10 cellular contexts compared by ENCODE assay signal in genomic region chr5:96663608-96664007, GRCh38. TPM values are rescaled to one million over a fixed set of nuclear protein-coding genes. Genes with fewer than 3 reads are reported as not detected.
A peak's percentile ranks its signal among the peaks of the same experiment; 100 is the strongest.
DNase-seq lines count a peak whose midpoint lies in the region; ATAC-seq and TF ChIP-seq lines count a peak whose summit lies in the region.
"Had no signal": no experiment of that assay in that cellular context is flagged by ENCODE, and none has a peak within 500 bp of the region (broad histone marks: within the 10 kb centered on the region; RNA-seq: fewer than 3 reads in every experiment).

No MANE protein-coding gene starts in this region.

- H3K9me3 Mint-ChIP-seq in HFFc6 = no peaks in the 10 kb centered on the region
- no peaks in the 10 kb centered on the region for H3K9me3 Mint-ChIP-seq in activated CD8-positive, alpha-beta T cell treated with anti-CD3 and anti-CD28 coated beads for 36 hours

- H3K27me3 ChIP-seq in spleen (replicated peaks in 1 of 7) = no peaks in the 10 kb centered on the region

- peak overlapping the region; percentile 79 for H3K4me3 ChIP-seq in iPS-11a (ENCODE audit: low read depth, low read length)
- peak overlapping the region; percentile 80 to 98 (median 91) for H3K4me3 ChIP-seq in spleen

- peak overlapping the region; percentile 95 for H3K4me3 Mint-ChIP-seq in HFFc6
- H3K4me3 Mint-ChIP-seq in activated CD8-positive, alpha-beta T cell treated with anti-CD3 and anti-CD28 coated beads for 36 hours = peak overlapping the region; percentile 99

- no peak for DNase-seq in HFFc6
- no peak for DNase-seq in activated CD8-positive, alpha-beta T cell treated with anti-CD3 and anti-CD28 coated beads for 36 hours
- DNase-seq in spleen = no peak
- no peak for DNase-seq in posterior cingulate gyrus
- DNase-seq in NCI-H2171 treated with DMSO at 0.1 percent for 48 hours (lab: John Stamatoyannopoulos, UW) = no peak
- DNase-seq in GM13976 (ENCODE audit: low spot score) = no peak
- DNase-seq: activated gamma-delta T cell treated with Interleukin-2 at 50 U/mL for 16 hours; stimulated activated CD8-positive, alpha-beta memory T cell treated with anti-CD3 and anti-CD28 coated beads, Interleukin-4, amount 100 ng/mL, for 48 hours had no signal

- no peaks in the 10 kb centered on the region for H3K36me3 ChIP-seq in spleen

- TF ChIP-seq POLR2A in spleen (IDR thresholded peaks at IDR 0.05) = no peak

- peaks cover 4% of the 10 kb centered on the region; the same call in 1 of the 2 replicates for H3K27me3 Mint-ChIP-seq in HFFc6 (ENCODE audit: insufficient read depth)
- H3K27me3 Mint-ChIP-seq in activated CD8-positive, alpha-beta T cell treated with anti-CD3 and anti-CD28 coated beads for 36 hours = peaks cover 4% of the 10 kb centered on the region

- peaks cover 3 to 73% (median 31%) of the 10 kb centered on the region in 6 donors for H3K4me1 ChIP-seq in spleen

- peaks cover 9% of the 10 kb centered on the region; the same call in 1 of the 2 replicates for H3K36me3 Mint-ChIP-seq in HFFc6 (ENCODE audit: low read depth)
- H3K36me3 Mint-ChIP-seq in activated CD8-positive, alpha-beta T cell treated with anti-CD3 and anti-CD28 coated beads for 36 hours (ENCODE audit: low read depth) = no peaks in the 10 kb centered on the region

- POLR2A ChIA-PET in activated CD8-positive, alpha-beta T cell treated with anti-CD3 and anti-CD28 coated beads for 36 hours (lab: Charles Lee) = interaction anchor here (0.6 to 2.5 kb wide), 6 partner anchors 16 to 206 kb away, joined by 3 to 15 read pairs (median 4); partner anchors contain the start of gene ERAP1

- H3K4me1 Mint-ChIP-seq in HFFc6 (ENCODE audit: low read depth) = peaks cover 67% of the 10 kb centered on the region
- peaks cover 51% of the 10 kb centered on the region for H3K4me1 Mint-ChIP-seq in activated CD8-positive, alpha-beta T cell treated with anti-CD3 and anti-CD28 coated beads for 36 hours (ENCODE audit: low read depth)

- H3K27ac ChIP-seq in spleen = peak overlapping the region in 7 of 8 donors; percentile 96 to 99 (median 98)

- ATAC-seq in activated CD8-positive, alpha-beta T cell treated with anti-CD3 and anti-CD28 coated beads for 36 hours = no peak
- ATAC-seq in GM19324 (IDR thresholded peaks at IDR 0.05; ENCODE audit: low FRiP score, unreplicated experiment) = no peak

- in situ Hi-C loops in GM13976 (cut with MboI; ENCODE audit: low sequenced_read_pairs, unreplicated experiment) = no loop called here

- 74 to 83% (median 79%) methylated on average over 6 of the region's 6 CpGs for WGBS in spleen, 5 donors

- peak overlapping the region; percentile 99 for H3K27ac Mint-ChIP-seq in HFFc6
- H3K27ac Mint-ChIP-seq in activated CD8-positive, alpha-beta T cell treated with anti-CD3 and anti-CD28 coated beads for 36 hours = no peak overlapping the region

- intact Hi-C loops in activated CD8-positive, alpha-beta T cell treated with anti-CD3 and anti-CD28 coated beads for 36 hours (cut with micrococcal nuclease) = loop anchor here (5.0 kb wide), 2 partner anchors 39 to 519 kb away; partner anchors contain the start of gene RIOK2
- intact Hi-C loops in spleen (cut with DNase I; ENCODE audit: low total_unique reads) (no loop called here), posterior cingulate gyrus (cut with DNase I) (loop anchor here (5.0 kb wide), 1 partner anchor 39 kb away; no protein-coding TSS in a partner anchor)

- no peak for TF ChIP-seq CTCF in HFFc6 (IDR thresholded peaks at IDR 0.05)
- no peak for TF ChIP-seq CTCF in activated CD8-positive, alpha-beta T cell treated with anti-CD3 and anti-CD28 coated beads for 36 hours (IDR thresholded peaks at IDR 0.05)
- no peak for TF ChIP-seq CTCF in spleen (IDR thresholded peaks at IDR 0.05 in 8 of 11, conservative IDR thresholded peaks at IDR 0.05 in 3 of 11)
- TF ChIP-seq CTCF in GM13976 (IDR thresholded peaks at IDR 0.05; ENCODE audit: borderline replicate concordance, control extremely low read depth, extremely low read depth, insufficient read depth, missing control alignments) = no peak

- CTCF ChIA-PET in activated CD8-positive, alpha-beta T cell treated with anti-CD3 and anti-CD28 coated beads for 36 hours (lab: Charles Lee) = interaction anchor here (0.8 to 1.6 kb wide), 4 partner anchors 21 to 804 kb away, joined by 3 to 11 read pairs (median 4); no protein-coding TSS in a partner anchor

- no peaks in the 10 kb centered on the region for H3K9me3 ChIP-seq in spleen

RNA-seq across cellular contexts. Expression of gene CAST, which starts 1.4 kb away (rescaled TPM):
- total RNA-seq in HFFc6 (2021; fragmentation: NEBNext Ultra II Directional; extraction: Animal tissue kit (Norgen Biotek cat#: 25700)) = 100 to 1,000 TPM; 274 to 342 (median 322) TPM
- total RNA-seq in activated CD8-positive, alpha-beta T cell treated with anti-CD3 and anti-CD28 coated beads for 36 hours = 100 to 1,000 TPM; 124 to 131 TPM
- total RNA-seq in spleen = 100 to 1,000 TPM; 158 to 233 (median 197) TPM
- polyA plus RNA-seq in spleen = 10 to 100 TPM; 30.0 to 48.3 (median 30.4) TPM
